ENCODE assay signal across 24 cellular contexts in the genomic region with DNA sequence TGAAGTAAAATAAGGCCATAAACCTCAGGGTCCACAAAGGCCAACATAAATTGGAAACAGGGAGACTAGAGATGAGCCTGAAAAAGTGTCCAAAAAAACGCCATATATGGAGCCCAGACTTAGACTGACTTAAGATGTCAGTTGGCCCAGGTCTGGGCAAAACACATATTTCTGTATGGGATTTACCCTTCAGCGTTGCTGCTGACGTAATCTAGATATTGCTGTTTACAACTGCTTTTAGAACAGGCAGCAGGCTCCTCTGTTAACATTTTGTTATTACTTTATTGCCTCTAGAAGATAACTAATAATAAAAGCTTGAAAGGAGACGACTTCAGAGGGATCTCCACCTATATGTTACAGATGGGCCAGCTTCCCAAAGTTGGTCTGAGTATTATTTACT. TPM values are rescaled to one million over a fixed set of nuclear protein-coding genes. Genes with fewer than 3 reads are reported as not detected.
DNase-seq lines count a peak whose midpoint lies in the region; FAIRE-seq and TF ChIP-seq lines count a peak whose summit lies in the region.
"Had no signal": no experiment of that assay in that cellular context is flagged by ENCODE, and none has a peak within 500 bp of the region (broad histone marks: within the 10 kb centered on the region; RNA-seq: fewer than 3 reads in every experiment).

No MANE protein-coding gene starts in this region.

- 0 to 20% methylated on average over 3 to 4 of the region's 4 CpGs for WGBS in transverse colon (ENCODE audit: low coverage in 1 of 2), 2 donors

- peaks cover 4% of the 10 kb centered on the region for H3K79me2 ChIP-seq in endothelial cell of umbilical vein (ENCODE audit: control insufficient read depth, insufficient read depth, low read length)

- no peak for TF ChIP-seq EP300 in transverse colon (IDR thresholded peaks at IDR 0.05; ENCODE audit: low read depth)

- intact Hi-C loops in endothelial cell of umbilical vein (cut with micrococcal nuclease) (no loop called here), transverse colon (cut with DNase I; ENCODE audit: low total_unique reads) (no loop called here)
- intact Hi-C loops in activated CD4-positive, alpha-beta memory T cell treated with anti-CD3 and anti-CD28 coated beads for 36 hours (cut with micrococcal nuclease): no loop called here

- no peak overlapping the region for H3K4me3 Mint-ChIP-seq in activated CD4-positive, alpha-beta memory T cell treated with anti-CD3 and anti-CD28 coated beads for 36 hours
- H3K4me3 Mint-ChIP-seq: CD4-positive, alpha-beta T cell had no signal

- H3K9ac ChIP-seq in endothelial cell of umbilical vein (replicated peaks; ENCODE audit: extremely low read depth, insufficient read depth, low read length) (no peak overlapping the region), rectal smooth muscle tissue (ENCODE audit: low read length) (no peak overlapping the region)
- H3K9ac ChIP-seq: BLaER1 treated with 17β-estradiol and CSF1 and Interleukin-3, amounts not matched to agents 10 nM and 100 nM had no signal

- no peaks in the 10 kb centered on the region for H3K9me1 ChIP-seq in endothelial cell of umbilical vein (replicated peaks; ENCODE audit: control insufficient read depth, extremely low read depth, insufficient read depth, low read length)

- no peaks in the 10 kb centered on the region for H4K20me1 ChIP-seq in endothelial cell of umbilical vein (replicated peaks; ENCODE audit: control insufficient read depth, extremely low read depth, insufficient read depth, low read length)
- H4K20me1 ChIP-seq: BLaER1 treated with 17β-estradiol and CSF1 and Interleukin-3, amounts not matched to agents 10 nM and 100 nM had no signal

- TF ChIP-seq POLR2A in endothelial cell of umbilical vein (IDR thresholded peaks at IDR 0.05; ENCODE audit: low read depth, low read length): no peak
- TF ChIP-seq POLR2A in transverse colon (IDR thresholded peaks at IDR 0.05): no peak

- no peaks in the 10 kb centered on the region for H3K36me3 ChIP-seq in endothelial cell of umbilical vein (ENCODE audit: control insufficient read depth in 2 of 2, extremely low read depth in 1 of 2, insufficient read depth in 2 of 2, low read length in 2 of 2)
- H3K36me3 ChIP-seq in rectal smooth muscle tissue (ENCODE audit: control insufficient read depth, insufficient read depth, low read length): no peaks in the 10 kb centered on the region
- no peaks in the 10 kb centered on the region for H3K36me3 ChIP-seq in transverse colon
- H3K36me3 ChIP-seq: BLaER1 treated with 17β-estradiol and CSF1 and Interleukin-3, amounts not matched to agents 10 nM and 100 nM; SJSA1 had no signal

- no peak overlapping the region for H3K27ac Mint-ChIP-seq in activated CD4-positive, alpha-beta memory T cell treated with anti-CD3 and anti-CD28 coated beads for 36 hours
- H3K27ac Mint-ChIP-seq: CD4-positive, alpha-beta T cell had no signal

- POLR2A ChIA-PET in endothelial cell of umbilical vein (lab: Charles Lee): no interaction called here
- POLR2A ChIA-PET in activated CD4-positive, alpha-beta memory T cell treated with anti-CD3 and anti-CD28 coated beads for 36 hours (lab: Charles Lee): no interaction called here

- CTCF ChIA-PET in endothelial cell of umbilical vein (lab: Charles Lee): no interaction called here
- CTCF ChIA-PET in activated CD4-positive, alpha-beta memory T cell treated with anti-CD3 and anti-CD28 coated beads for 36 hours (lab: Charles Lee): no interaction called here

- no peaks in the 10 kb centered on the region for H3K4me1 Mint-ChIP-seq in activated CD4-positive, alpha-beta memory T cell treated with anti-CD3 and anti-CD28 coated beads for 36 hours (ENCODE audit: low read depth)

- no peak overlapping the region for H3K4me2 ChIP-seq in endothelial cell of umbilical vein (ENCODE audit: insufficient read depth, low read length)
- H3K4me2 ChIP-seq: A549; BLaER1 treated with 17β-estradiol and CSF1 and Interleukin-3, amounts not matched to agents 10 nM and 100 nM had no signal

- H3K4me1 ChIP-seq in endothelial cell of umbilical vein (ENCODE audit: control insufficient read depth, extremely low read depth, insufficient read depth, low read length) (no peaks in the 10 kb centered on the region), rectal smooth muscle tissue (ENCODE audit: control insufficient read depth, insufficient read depth, low read length) (peaks cover 18% of the 10 kb centered on the region), transverse colon (peaks cover 8 to 25% (median 10%) of the 10 kb centered on the region in 4 donors)
- H3K4me1 ChIP-seq: BLaER1 treated with 17β-estradiol and CSF1 and Interleukin-3, amounts not matched to agents 10 nM and 100 nM had no signal

- peaks cover 9% of the 10 kb centered on the region for H3K27me3 Mint-ChIP-seq in activated CD4-positive, alpha-beta memory T cell treated with anti-CD3 and anti-CD28 coated beads for 36 hours

- FAIRE-seq in endothelial cell of umbilical vein (lab: Jason Lieb, UNC) (peak; percentile 8), HTR-8/SVneo (lab: Jason Lieb, UNC) (no peak)
- FAIRE-seq: A549, GM18507 had no signal

- no peak for DNase-seq in endothelial cell of umbilical vein (ENCODE audit: low read depth, low spot score)
- peak; percentile 66 for DNase-seq in iris pigment epithelial cell (ENCODE audit: low read depth)
- no peak for DNase-seq in transverse colon
- DNase-seq in HTR-8/SVneo (ENCODE audit: insufficient read length, low spot score): no peak
- no peak for DNase-seq in activated CD8-positive, alpha-beta memory T cell treated with anti-CD3 and anti-CD28 coated beads for 24 hours
- DNase-seq in NCI-H2081 treated with DMSO at 0.1 percent for 48 hours (lab: John Stamatoyannopoulos, UW): no peak
- no peak for DNase-seq in activated CD4-positive, alpha-beta memory T cell treated with anti-CD3 and anti-CD28 coated beads for 36 hours
- DNase-seq: AML-193; CD4-positive, alpha-beta T cell; KBM-7; MM.1S; NCI-H2029; NCI-H446 treated with DMSO at 0.1 percent for 48 hours; NCI-H526; NCI-H82; NK-92 treated with Interleukin-12 subunit alpha and Interleukin-12 subunit beta, amount 100 ng/mL, for 24 hours; PC-3; Right ventricle myocardium superior had no signal

- H3K9me3 ChIP-seq in endothelial cell of umbilical vein (replicated peaks; ENCODE audit: control insufficient read depth, insufficient read depth, low read length) (no peaks in the 10 kb centered on the region), transverse colon (no peaks in the 10 kb centered on the region)
- H3K9me3 ChIP-seq: A549; BLaER1 treated with 17β-estradiol and CSF1 and Interleukin-3, amounts not matched to agents 10 nM and 100 nM; SJSA1 had no signal

- dilution Hi-C loops in endothelial cell of umbilical vein (cut with MboI; ENCODE audit: extremely low pct_ligation_motif_present, low sequenced_read_pairs): no loop called here

- H3K9me3 Mint-ChIP-seq in activated CD4-positive, alpha-beta memory T cell treated with anti-CD3 and anti-CD28 coated beads for 36 hours: no peaks in the 10 kb centered on the region
- H3K9me3 Mint-ChIP-seq: CD4-positive, alpha-beta T cell had no signal

- H3K4me3 ChIP-seq in endothelial cell of umbilical vein (replicated peaks in 1 of 3; ENCODE audit: insufficient read depth in 1 of 3, low read depth in 1 of 3, low read length in 3 of 3) (no peak overlapping the region), rectal smooth muscle tissue (ENCODE audit: low read length) (no peak overlapping the region), transverse colon (no peak overlapping the region)
- H3K4me3 ChIP-seq: A549; BLaER1 treated with 17β-estradiol and CSF1 and Interleukin-3, amounts not matched to agents 10 nM and 100 nM; SJSA1 had no signal

- no peaks in the 10 kb centered on the region for H3K27me3 ChIP-seq in endothelial cell of umbilical vein (ENCODE audit: control insufficient read depth in 2 of 2, insufficient read depth in 2 of 2, low read length in 2 of 2)
- no peaks in the 10 kb centered on the region for H3K27me3 ChIP-seq in rectal smooth muscle tissue (ENCODE audit: control insufficient read depth, insufficient read depth, low read length)
- H3K27me3 ChIP-seq in transverse colon: no peaks in the 10 kb centered on the region
- H3K27me3 ChIP-seq: BLaER1 treated with 17β-estradiol and CSF1 and Interleukin-3, amounts not matched to agents 10 nM and 100 nM; SJSA1 had no signal

- in situ Hi-C loops in transverse colon (cut with MboI; ENCODE audit: low pct_ligation_motif_present in 1 of 4, low pct_unique_long_range_greater_than_20kb in 1 of 4, low sequenced_read_pairs in 3 of 4): no loop called here

- no peak overlapping the region for H3K27ac ChIP-seq in endothelial cell of umbilical vein (ENCODE audit: insufficient read depth, low read depth, low read length)
- peak overlapping the region; percentile 74 for H3K27ac ChIP-seq in rectal smooth muscle tissue (ENCODE audit: low read depth, low read length)
- H3K27ac ChIP-seq in transverse colon: peak overlapping the region; percentile 53 to 62 (median 58)
- H3K27ac ChIP-seq: A549; BLaER1 treated with 17β-estradiol and CSF1 and Interleukin-3, amounts not matched to agents 10 nM and 100 nM; SJSA1 had no signal

- BruUV-seq in endothelial cell of umbilical vein (replicated peaks; lab: Mats Ljungman, UMichigan): no TSS peak

- no peak overlapping the region for H2AFZ ChIP-seq in endothelial cell of umbilical vein (ENCODE audit: low read depth, low read length)

- H3K36me3 Mint-ChIP-seq in activated CD4-positive, alpha-beta memory T cell treated with anti-CD3 and anti-CD28 coated beads for 36 hours: no peaks in the 10 kb centered on the region

- TF ChIP-seq CTCF in endothelial cell of umbilical vein (IDR thresholded peaks at IDR 0.05; ENCODE audit: extremely low read depth in 1 of 2, insufficient read depth in 1 of 2, low read depth in 1 of 2, low read length in 2 of 2) (no peak), transverse colon (IDR thresholded peaks at IDR 0.05) (no peak)

TF ChIP-seq in endothelial cell of umbilical vein, 7 proteins besides CTCF, POLR2A, EP300 and RAD21 (continues in another document):
- TF ChIP-seq POLR2AphosphoS5 (IDR thresholded peaks at IDR 0.05; ENCODE audit: insufficient read depth, low read depth, low read length) (no peak), JUN (IDR thresholded peaks at IDR 0.05; ENCODE audit: borderline replicate concordance, insufficient read depth, insufficient read length, low read depth) (no peak), GATA2 (IDR thresholded peaks at IDR 0.05; ENCODE audit: insufficient read depth, insufficient read length, low read depth, low read length) (no peak)

RNA-seq across cellular contexts. Expression of gene ME3, which starts 8.7 kb away (rescaled TPM):
- total RNA-seq in endothelial cell of umbilical vein: 26.9 and 27.2 TPM in 2 replicates
- 30.4 and 36.8 TPM in 2 replicates for polyA plus RNA-seq in endothelial cell of umbilical vein
- polyA plus RNA-seq in endothelial cell of umbilical vein (2011; cell fraction: cytosol; rRNA removed): 18.5 and 22.6 TPM in 2 replicates
- polyA plus RNA-seq in endothelial cell of umbilical vein (2011; cell fraction: nucleus; rRNA removed): 172 and 174 TPM in 2 replicates
- polyA plus RNA-seq in endothelial cell of umbilical vein (2012): 20.1 and 20.2 TPM in 2 replicates
- polyA minus RNA-seq in endothelial cell of umbilical vein: 65.4 and 90.5 TPM in 2 replicates
- polyA minus RNA-seq in endothelial cell of umbilical vein (2011; cell fraction: cytosol; rRNA and poly(A)+ RNA removed): 3.4 TPM
- polyA minus RNA-seq in endothelial cell of umbilical vein (2011; cell fraction: nucleus; rRNA and poly(A)+ RNA removed): 112 and 126 TPM in 2 replicates
- total RNA-seq in transverse colon: 100 to 1,000 TPM in 2 of 4 donors, 10 to 100 TPM in 2; 91.8 to 258 (median 116) TPM
- 1 to 10 TPM; 2.3 to 2.8 TPM for total RNA-seq in activated CD4-positive, alpha-beta memory T cell treated with anti-CD3 and anti-CD28 coated beads for 36 hours
- total RNA-seq: H4 had no signal
